20 cellular contexts compared by ENCODE assay signal in the genomic region with DNA sequence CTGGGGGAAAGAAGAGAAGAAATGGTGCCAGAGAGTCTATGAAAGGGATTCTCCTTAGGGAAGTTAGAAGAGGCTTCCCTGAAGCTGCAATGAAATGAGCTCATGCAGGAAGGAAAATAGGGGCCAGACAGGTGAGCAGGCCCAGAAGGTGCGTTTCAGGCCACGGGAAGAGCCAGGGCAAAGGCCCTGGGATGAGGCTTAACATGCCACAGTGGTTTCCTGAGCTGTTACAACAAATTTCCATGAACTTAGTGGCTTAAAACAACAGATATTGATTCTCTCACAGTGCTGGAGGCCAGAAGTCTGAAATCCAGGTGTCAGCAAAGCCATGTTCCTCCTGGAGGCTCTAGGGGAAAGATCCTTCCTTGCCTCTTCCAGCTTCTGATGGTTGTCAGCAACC.
DNase-seq lines count a peak whose midpoint lies in the region; ATAC-seq and TF ChIP-seq lines count a peak whose summit lies in the region.
"Had no signal": no experiment of that assay in that cellular context is flagged by ENCODE, and none has a peak within 500 bp of the region (broad histone marks: within the 10 kb centered on the region; RNA-seq: fewer than 3 reads in every experiment).

No MANE protein-coding gene starts in this region.

- no peak overlapping the region for H3K14ac ChIP-seq in trophoblast cell (ENCODE audit: low read length)

- H3K79me2 ChIP-seq in mammary epithelial cell (ENCODE audit: insufficient read depth, low read length) = no peaks in the 10 kb centered on the region
- no peaks in the 10 kb centered on the region for H3K79me2 ChIP-seq in trophoblast cell (ENCODE audit: control insufficient read depth, insufficient read depth, low read length, poor library complexity)

- no peak overlapping the region for H3K4ac ChIP-seq in trophoblast cell (ENCODE audit: low read depth, low read length)

- H2AK5ac ChIP-seq in trophoblast cell (ENCODE audit: low read length) = no peak overlapping the region

- H3K23ac ChIP-seq in trophoblast cell (ENCODE audit: low read length) = no peak overlapping the region

- H4K91ac ChIP-seq in trophoblast cell (ENCODE audit: low read depth, low read length) = peak overlapping the region; percentile 13

- H3K4me3 Mint-ChIP-seq in MCF 10A (ENCODE audit: unreplicated experiment) = no peak overlapping the region
- H3K4me3 Mint-ChIP-seq: B cell; CD4-positive, alpha-beta T cell; CD8-positive, alpha-beta T cell had no signal

- H4K20me1 ChIP-seq in mammary epithelial cell (ENCODE audit: insufficient read depth, low read length) = no peaks in the 10 kb centered on the region
- H4K20me1 ChIP-seq: BLaER1 treated with 17β-estradiol and CSF1 and Interleukin-3, amounts not matched to agents 10 nM and 100 nM had no signal

- POLR2A ChIA-PET in MCF 10A (lab: Yijun Ruan, JAX) = interaction anchor here (0.6 to 2.4 kb wide), 3 partner anchors 9 to 144 kb away, joined by 3 to 8 read pairs (median 3); no protein-coding TSS in a partner anchor

- no peak overlapping the region for H2BK12ac ChIP-seq in trophoblast cell (ENCODE audit: low read length)

- TF ChIP-seq CTCF in MCF 10A (IDR thresholded peaks at IDR 0.05; ENCODE audit: unreplicated experiment) (no peak), mammary epithelial cell (conservative IDR thresholded peaks at IDR 0.05 in 1 of 2, IDR thresholded peaks at IDR 0.05 in 1 of 2; ENCODE audit: extremely low read depth in 1 of 2, insufficient read depth in 1 of 2, low read depth in 1 of 2, low read length in 2 of 2) (no peak), VCaP (conservative IDR thresholded peaks at IDR 0.05) (no peak)

- no TSS peak for BruUV-seq in MCF 10A (replicated peaks; lab: Mats Ljungman, UMichigan)
- BruUV-seq in mammary epithelial cell (replicated peaks; lab: Mats Ljungman, UMichigan) = no TSS peak

- in situ Hi-C loops in mammary epithelial cell (cut with MboI; ENCODE audit: low sequenced_read_pairs in 2 of 2) = no loop called here

- no peaks in the 10 kb centered on the region for H3K36me3 ChIP-seq in mammary epithelial cell (ENCODE audit: insufficient read depth, low read length)
- peaks cover 0 to 2% of the 10 kb centered on the region in 2 experiments for H3K36me3 ChIP-seq in trophoblast cell (ENCODE audit: control insufficient read depth in 1 of 2, insufficient read depth in 2 of 2, low read length in 2 of 2)
- no peaks in the 10 kb centered on the region for H3K36me3 ChIP-seq in H7 (replicated peaks; ENCODE audit: control insufficient read depth, insufficient read depth, low read length)
- H3K36me3 ChIP-seq: BLaER1 treated with 17β-estradiol and CSF1 and Interleukin-3, amounts not matched to agents 10 nM and 100 nM had no signal

- H4K8ac ChIP-seq in trophoblast cell (ENCODE audit: low read depth, low read length) = peak overlapping the region; percentile 1

- H3K4me1 ChIP-seq in mammary epithelial cell (ENCODE audit: insufficient read depth, low read length) (no peaks in the 10 kb centered on the region), trophoblast cell (ENCODE audit: control insufficient read depth in 1 of 2, insufficient read depth in 2 of 2, low read length in 2 of 2) (peaks cover 2 to 6% of the 10 kb centered on the region in 2 experiments)
- H3K4me1 ChIP-seq: A549, Caco-2 had no signal

- no peak overlapping the region for H2BK5ac ChIP-seq in trophoblast cell (ENCODE audit: low read depth, low read length, poor library complexity)

- H3K27ac ChIP-seq in mammary epithelial cell (ENCODE audit: insufficient read depth, low read depth, low read length) = no peak overlapping the region
- peak overlapping the region; percentile 49 for H3K27ac ChIP-seq in VCaP
- no peak overlapping the region for H3K27ac ChIP-seq in trophoblast cell (ENCODE audit: low read depth, low read length)
- H3K27ac ChIP-seq: 22Rv1; BLaER1 treated with 17β-estradiol and CSF1 and Interleukin-3, amounts not matched to agents 10 nM and 100 nM; C4-2B had no signal

- H3K9ac ChIP-seq in mammary epithelial cell (ENCODE audit: insufficient read depth, low read length) = no peak overlapping the region
- no peak overlapping the region for H3K9ac ChIP-seq in trophoblast cell (ENCODE audit: low read length)
- H3K9ac ChIP-seq: BLaER1 treated with 17β-estradiol and CSF1 and Interleukin-3, amounts not matched to agents 10 nM and 100 nM had no signal

- H3K4me3 ChIP-seq in mammary epithelial cell (replicated peaks in 1 of 3; ENCODE audit: insufficient read depth in 1 of 3, low read depth in 2 of 3, low read length in 3 of 3) (no peak overlapping the region), trophoblast cell (ENCODE audit: low read depth, low read length) (no peak overlapping the region), H7 (ENCODE audit: insufficient read depth, low read depth, low read length) (no peak overlapping the region)
- H3K4me3 ChIP-seq: A549; BLaER1 treated with 17β-estradiol and CSF1 and Interleukin-3, amounts not matched to agents 10 nM and 100 nM; GM12878 had no signal

- 71% methylated on average over 2 of the region's 2 CpGs for WGBS in mammary epithelial cell (ENCODE audit: low coverage, missing lambda C conversion rate)
- no CpG with 5 or more reads among the region's 2 CpGs for WGBS in trophoblast cell (ENCODE audit: extremely low coverage, insufficient coverage, insufficient read length)

- no peak overlapping the region for H3K4me2 ChIP-seq in mammary epithelial cell (ENCODE audit: insufficient read depth, low read depth, low read length)
- H3K4me2 ChIP-seq in trophoblast cell (ENCODE audit: low read length) = no peak overlapping the region
- H3K4me2 ChIP-seq: A549 had no signal

- peak overlapping the region; percentile 8 for H3K27ac Mint-ChIP-seq in MCF 10A (ENCODE audit: low read depth, unreplicated experiment)
- H3K27ac Mint-ChIP-seq: B cell; CD4-positive, alpha-beta T cell; CD8-positive, alpha-beta T cell had no signal

- H3K27me3 ChIP-seq in mammary epithelial cell (ENCODE audit: insufficient read depth, low read length) = no peaks in the 10 kb centered on the region
- no peaks in the 10 kb centered on the region for H3K27me3 ChIP-seq in trophoblast cell (ENCODE audit: insufficient read depth, low read length)
- H3K27me3 ChIP-seq in H7 (ENCODE audit: control insufficient read depth, insufficient read depth, low read length) = no peaks in the 10 kb centered on the region
- H3K27me3 ChIP-seq: BLaER1 treated with 17β-estradiol and CSF1 and Interleukin-3, amounts not matched to agents 10 nM and 100 nM had no signal

- CTCF ChIA-PET in MCF 10A (lab: Yijun Ruan, JAX) (interaction anchor here (0.6 to 1.3 kb wide), 4 partner anchors 119 to 597 kb away, joined by 3 to 4 read pairs (median 4); no protein-coding TSS in a partner anchor), mammary epithelial cell (lab: Charles Lee; ENCODE audit: low non-redundant PET) (no interaction called here)

- no peaks in the 10 kb centered on the region for H3K27me3 Mint-ChIP-seq in MCF 10A (ENCODE audit: insufficient read depth, unreplicated experiment)
- H3K27me3 Mint-ChIP-seq: CD4-positive, alpha-beta T cell had no signal

- no peaks in the 10 kb centered on the region for H3K36me3 Mint-ChIP-seq in MCF 10A (ENCODE audit: insufficient read depth, unreplicated experiment)
- H3K36me3 Mint-ChIP-seq: CD8-positive, alpha-beta T cell had no signal

- intact Hi-C loops in MCF 10A (cut with micrococcal nuclease) (no loop called here), mammary epithelial cell (cut with micrococcal nuclease) (no loop called here), cardiac septum (cut with DNase I) (no loop called here)

- ATAC-seq in left lobe of liver (peak; percentile 70), HG02588 (IDR thresholded peaks at IDR 0.05; ENCODE audit: unreplicated experiment) (no peak)
- ATAC-seq: A549; CD8-positive, alpha-beta T cell; GM12878 had no signal

- peak overlapping the region; percentile 28 for H2BK120ac ChIP-seq in trophoblast cell (ENCODE audit: insufficient read depth, low read length, poor library complexity)

- H3K9me3 Mint-ChIP-seq in MCF 10A (ENCODE audit: unreplicated experiment) = peaks cover 15% of the 10 kb centered on the region

- H3K4me1 Mint-ChIP-seq in MCF 10A (ENCODE audit: insufficient read depth, unreplicated experiment) = no peaks in the 10 kb centered on the region
- H3K4me1 Mint-ChIP-seq: B cell had no signal

- no peaks in the 10 kb centered on the region for H3K9me3 ChIP-seq in mammary epithelial cell (replicated peaks; ENCODE audit: insufficient read depth, low read length)
- peaks cover 6% of the 10 kb centered on the region for H3K9me3 ChIP-seq in trophoblast cell (ENCODE audit: insufficient read depth, low read depth, low read length)

- no peak overlapping the region for H4K12ac ChIP-seq in trophoblast cell (ENCODE audit: low read depth, low read length)

- H3K18ac ChIP-seq in trophoblast cell (ENCODE audit: low read length) = no peak overlapping the region

- DNase-seq in MCF 10A (ENCODE audit: unreplicated experiment) = no peak
- DNase-seq in mammary epithelial cell = no peak
- DNase-seq in left lobe of liver (ENCODE audit: low spot score) = peak; percentile 74
- DNase-seq in trophoblast cell = peak in 1 of 2 donors; percentile 42
- DNase-seq in cardiac septum (ENCODE audit: low spot score) = no peak
- no peak for DNase-seq in H7
- DNase-seq: AML-193; Caco-2; Calu3; CD4-positive, alpha-beta T cell; CD8-positive, alpha-beta T cell; DMS79 treated with DMSO at 0.1 percent for 48 hours had no signal

- dilution Hi-C loops in mammary epithelial cell (cut with HindIII; ENCODE audit: low sequenced_read_pairs) = no loop called here

- peaks cover 3% of the 10 kb centered on the region for H3K79me1 ChIP-seq in trophoblast cell (ENCODE audit: low read length)

- H2AFZ ChIP-seq in mammary epithelial cell (ENCODE audit: low read depth, low read length) = no peak overlapping the region
- H2AFZ ChIP-seq in trophoblast cell (ENCODE audit: insufficient read depth, low read length, poor library complexity) = no peak overlapping the region
